26 cellular contexts compared by ENCODE assay signal in the genomic region with DNA sequence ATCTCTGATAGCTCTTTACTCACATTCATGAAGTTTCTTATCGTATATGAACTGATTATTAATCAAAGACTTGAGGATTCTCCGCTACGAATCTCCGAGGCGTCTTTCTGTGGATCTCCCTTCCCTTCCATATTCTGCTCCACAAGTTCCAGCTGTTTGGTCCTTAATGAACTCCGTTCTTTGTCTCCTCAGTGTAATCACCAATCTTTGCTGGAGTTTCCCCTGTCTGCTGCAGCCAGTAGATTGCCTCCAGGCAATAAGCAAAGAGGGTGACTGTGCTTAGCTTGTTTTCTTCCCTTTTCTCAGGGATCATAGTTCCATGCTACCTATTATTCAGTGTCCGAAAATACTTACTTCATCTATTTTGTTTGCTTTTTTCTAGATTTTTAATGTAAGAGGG.
"Had no signal": no experiment of that assay in that cellular context is flagged by ENCODE, and none has a peak within 500 bp of the region (broad histone marks: within the 10 kb centered on the region; RNA-seq: fewer than 3 reads in every experiment).

No MANE protein-coding gene starts in this region.

- H3K9me3 Mint-ChIP-seq: activated B cell treated with CpG ODN at 0.5 μM for 24 hours; activated CD4-positive, alpha-beta memory T cell treated with anti-CD3 and anti-CD28 coated beads for 36 hours; activated CD4-positive, alpha-beta T cell treated with anti-CD3 and anti-CD28 coated beads, Interleukin-2, amount 10 ng/mL, durations not matched to agents 24 days and 14 days; activated naive CD8-positive, alpha-beta T cell treated with anti-CD3 and anti-CD28 coated beads, Interleukin-2, amount 50 U/mL, for 24 hours; activated T-cell treated with anti-CD3 and anti-CD28 coated beads, Interleukin-2, amount 50 U/mL, for 4 hours had no signal

- H3K4me3 ChIP-seq: ascending aorta, body of pancreas, PC-9 had no signal

- DNase-seq: activated B cell treated with CpG ODN at 0.5 μM for 24 hours; activated CD4-positive, alpha-beta memory T cell treated with anti-CD3 and anti-CD28 coated beads for 36 hours; activated CD4-positive, alpha-beta T cell treated with anti-CD3 and anti-CD28 coated beads for 1 hour; activated CD4-positive, alpha-beta T cell treated with anti-CD3 and anti-CD28 coated beads, Interleukin-2, amount 10 ng/mL, durations not matched to agents 24 days and 14 days; activated CD8-positive, alpha-beta memory T cell treated with anti-CD3 and anti-CD28 coated beads for 24 hours; activated effector memory CD4-positive, alpha-beta T cell treated with anti-CD3 and anti-CD28 coated beads, Interleukin-2, amount 50 U/mL, for 16 hours; activated naive CD4-positive, alpha-beta T cell treated with Interleukin-2 at 50 U/mL for 16 hours; activated naive CD8-positive, alpha-beta T cell treated with anti-CD3 and anti-CD28 coated beads, Interleukin-2, amount 50 U/mL, for 24 hours; activated T-cell treated with anti-CD3 and anti-CD28 coated beads, Interleukin-2, amount 50 U/mL, for 4 hours; amniotic stem cell; body of pancreas; central memory CD4-positive, alpha-beta T cell; KG1; NCI-H1105; NCI-H1436; NCI-H1694 treated with DMSO at 0.1 percent for 48 hours; NCI-H2081 treated with DMSO at 0.1 percent for 48 hours; NCI-H446; NCI-H524; PC-9; SHP77 treated with DMSO at 0.1 percent for 48 hours; T-cell; T-helper 2 cell; T1000 had no signal

- H3K4me1 Mint-ChIP-seq: activated B cell treated with CpG ODN at 0.5 μM for 24 hours; activated CD4-positive, alpha-beta T cell treated with anti-CD3 and anti-CD28 coated beads, Interleukin-2, amount 10 ng/mL, durations not matched to agents 24 days and 14 days; activated naive CD8-positive, alpha-beta T cell treated with anti-CD3 and anti-CD28 coated beads, Interleukin-2, amount 50 U/mL, for 24 hours; T-cell had no signal

- H2AFZ ChIP-seq: PC-9 had no signal

- ATAC-seq: activated naive CD4-positive, alpha-beta T cell treated with anti-CD3 and anti-CD28 coated beads, Interleukin-2, amount 50 U/mL, for 72 hours; activated naive CD8-positive, alpha-beta T cell treated with anti-CD3 and anti-CD28 coated beads, Interleukin-2, amount 50 U/mL, for 24 hours; activated T-cell treated with anti-CD3 and anti-CD28 coated beads, Interleukin-2, amount 50 U/mL, for 4 hours; body of pancreas; T-cell had no signal

- H3K27ac ChIP-seq: ascending aorta, body of pancreas, PC-9 had no signal

- H3K27me3 ChIP-seq: ascending aorta, body of pancreas had no signal

- H3K4me2 ChIP-seq: PC-9 had no signal

- H3K4me3 Mint-ChIP-seq: activated B cell treated with CpG ODN at 0.5 μM for 24 hours; activated CD4-positive, alpha-beta memory T cell treated with anti-CD3 and anti-CD28 coated beads for 36 hours; activated CD4-positive, alpha-beta T cell treated with anti-CD3 and anti-CD28 coated beads, Interleukin-2, amount 10 ng/mL, durations not matched to agents 24 days and 14 days; activated naive CD8-positive, alpha-beta T cell treated with anti-CD3 and anti-CD28 coated beads, Interleukin-2, amount 50 U/mL, for 24 hours; activated T-cell treated with anti-CD3 and anti-CD28 coated beads, Interleukin-2, amount 50 U/mL, for 4 hours; T-cell had no signal

- H3K9me3 ChIP-seq: ascending aorta, body of pancreas had no signal

- H3K36me3 Mint-ChIP-seq: activated CD4-positive, alpha-beta memory T cell treated with anti-CD3 and anti-CD28 coated beads for 36 hours; activated naive CD4-positive, alpha-beta T cell treated with anti-CD3 and anti-CD28 coated beads, Interleukin-2, amount 50 U/mL, for 72 hours; T-cell had no signal

- H3K36me3 ChIP-seq: ascending aorta had no signal

- H3K27ac Mint-ChIP-seq: activated B cell treated with CpG ODN at 0.5 μM for 24 hours; activated CD4-positive, alpha-beta memory T cell treated with anti-CD3 and anti-CD28 coated beads for 36 hours; activated CD4-positive, alpha-beta T cell treated with anti-CD3 and anti-CD28 coated beads, Interleukin-2, amount 10 ng/mL, durations not matched to agents 24 days and 14 days; activated naive CD4-positive, alpha-beta T cell treated with anti-CD3 and anti-CD28 coated beads, Interleukin-2, amount 50 U/mL, for 72 hours; activated naive CD8-positive, alpha-beta T cell treated with anti-CD3 and anti-CD28 coated beads, Interleukin-2, amount 50 U/mL, for 24 hours; T-cell had no signal

- H3K4me1 ChIP-seq: ascending aorta, body of pancreas had no signal

- H3K27me3 Mint-ChIP-seq: activated B cell treated with CpG ODN at 0.5 μM for 24 hours; activated CD4-positive, alpha-beta memory T cell treated with anti-CD3 and anti-CD28 coated beads for 36 hours; activated CD4-positive, alpha-beta T cell treated with anti-CD3 and anti-CD28 coated beads, Interleukin-2, amount 10 ng/mL, durations not matched to agents 24 days and 14 days; activated naive CD8-positive, alpha-beta T cell treated with anti-CD3 and anti-CD28 coated beads, Interleukin-2, amount 50 U/mL, for 24 hours had no signal
